Comparison of ENCODE assay signal across 1 cellular context in genomic region chr16:1287982-1288670, GRCh38.
TF ChIP-seq lines count a peak whose summit lies in the region.

No MANE protein-coding gene starts in this region.

TF ChIP-seq in H1, 55 proteins besides CTCF, POLR2A, EP300 and RAD21:
- TF ChIP-seq CHD2 (IDR thresholded peaks at IDR 0.05; ENCODE audit: low read length) = no peak
- TF ChIP-seq POU5F1 (IDR thresholded peaks at IDR 0.05; ENCODE audit: low read depth, low read length) = no peak
- TF ChIP-seq CBX8 (IDR thresholded peaks at IDR 0.05; ENCODE audit: borderline replicate concordance, low read depth, low read length) = no peak
- TF ChIP-seq TBP (IDR thresholded peaks at IDR 0.05; ENCODE audit: low read depth, low read length) = no peak
- TF ChIP-seq BACH1 (IDR thresholded peaks at IDR 0.05; ENCODE audit: low read length) = no peak
- no peak for TF ChIP-seq TEAD4 (IDR thresholded peaks at IDR 0.05; ENCODE audit: low read depth, low read length)
- no peak for TF ChIP-seq E2F6 (IDR thresholded peaks at IDR 0.05)
